18 cellular contexts compared by ENCODE assay signal in genomic region chr12:55610598-55610997, GRCh38. TPM values are rescaled to one million over a fixed set of nuclear protein-coding genes. Genes with fewer than 3 reads are reported as not detected.
DNase-seq lines count a peak whose midpoint lies in the region; ATAC-seq and TF ChIP-seq lines count a peak whose summit lies in the region.
"Had no signal": no experiment of that assay in that cellular context is flagged by ENCODE, and none has a peak within 500 bp of the region (broad histone marks: within the 10 kb centered on the region; RNA-seq: fewer than 3 reads in every experiment).

No MANE protein-coding gene starts in this region.

- H3K36me3 Mint-ChIP-seq in activated T-cell treated with anti-CD3 and anti-CD28 coated beads, Interleukin-2, amount 50 U/mL, for 72 hours (ENCODE audit: insufficient read depth in 2 of 2): peaks cover 6 to 9% of the 10 kb centered on the region in 2 donors
- H3K36me3 Mint-ChIP-seq in stimulated activated effector memory CD8-positive, alpha-beta T cell treated with anti-CD3 and anti-CD28 coated beads, Interleukin-12 subunit alpha, Interleukin-12 subunit beta, amount 100 ng/mL, for 72 hours: no peaks in the 10 kb centered on the region
- H3K36me3 Mint-ChIP-seq: CD14-positive monocyte; CD8-positive, alpha-beta T cell had no signal

- no peak for TF ChIP-seq CTCF in VCaP (conservative IDR thresholded peaks at IDR 0.05)

- DNase-seq in activated CD4-positive, CD25-positive, alpha-beta regulatory T cell treated with anti-CD3 and anti-CD28 coated beads, Interleukin-2, amount 50 U/mL, for 72 hours: no peak
- DNase-seq in activated T-cell treated with anti-CD3 and anti-CD28 coated beads, Interleukin-2, amount 50 U/mL, for 72 hours: no peak
- DNase-seq in activated T-cell treated with anti-CD3 and anti-CD28 coated beads for 4 hours: no peak
- no peak for DNase-seq in stimulated activated effector memory CD8-positive, alpha-beta T cell treated with anti-CD3 and anti-CD28 coated beads, Interleukin-12 subunit alpha, Interleukin-12 subunit beta, amount 100 ng/mL, for 72 hours (ENCODE audit: low spot score in 2 of 2)
- DNase-seq in HK-2 (ENCODE audit: unreplicated experiment): no peak
- DNase-seq: CD8-positive, alpha-beta T cell; COR-L47; DMS153; DMS79 treated with DMSO at 0.1 percent for 48 hours; EL; GM23248 had no signal

- peaks cover 83% of the 10 kb centered on the region for H3K27me3 Mint-ChIP-seq in activated T-cell treated with anti-CD3 and anti-CD28 coated beads, Interleukin-2, amount 50 U/mL, for 72 hours (ENCODE audit: low read depth)

- H3K4me3 Mint-ChIP-seq in activated T-cell treated with anti-CD3 and anti-CD28 coated beads, Interleukin-2, amount 50 U/mL, for 72 hours: peak overlapping the region in 1 of 2 donors; percentile 6
- no peak overlapping the region for H3K4me3 Mint-ChIP-seq in stimulated activated effector memory CD8-positive, alpha-beta T cell treated with anti-CD3 and anti-CD28 coated beads, Interleukin-12 subunit alpha, Interleukin-12 subunit beta, amount 100 ng/mL, for 72 hours
- H3K4me3 Mint-ChIP-seq: CD8-positive, alpha-beta T cell had no signal

- H3K27ac ChIP-seq in VCaP: peak overlapping the region; percentile 72
- H3K27ac ChIP-seq: GM23248 had no signal

- peak overlapping the region; percentile 6 for H3K27ac Mint-ChIP-seq in activated T-cell treated with anti-CD3 and anti-CD28 coated beads, Interleukin-2, amount 50 U/mL, for 72 hours
- no peak overlapping the region for H3K27ac Mint-ChIP-seq in stimulated activated effector memory CD8-positive, alpha-beta T cell treated with anti-CD3 and anti-CD28 coated beads, Interleukin-12 subunit alpha, Interleukin-12 subunit beta, amount 100 ng/mL, for 72 hours
- H3K27ac Mint-ChIP-seq: CD14-positive monocyte; CD8-positive, alpha-beta T cell had no signal

- peak; percentile 21 to 38 for ATAC-seq in activated CD4-positive, CD25-positive, alpha-beta regulatory T cell treated with anti-CD3 and anti-CD28 coated beads, Interleukin-2, amount 50 U/mL, for 24 hours
- peak; percentile 78 to 80 for ATAC-seq in activated T-cell treated with anti-CD3 and anti-CD28 coated beads, Interleukin-2, amount 50 U/mL, for 72 hours (replicated peaks in 1 of 2)
- peak; percentile 60 for ATAC-seq in stimulated activated effector memory CD8-positive, alpha-beta T cell treated with anti-CD3 and anti-CD28 coated beads, Interleukin-12 subunit alpha, Interleukin-12 subunit beta, amount 100 ng/mL, for 72 hours
- no peak for ATAC-seq in GM21526 (IDR thresholded peaks at IDR 0.05; ENCODE audit: low FRiP score, unreplicated experiment)
- ATAC-seq: CD8-positive, alpha-beta T cell; HCT116 had no signal

- H3K4me1 Mint-ChIP-seq in activated T-cell treated with anti-CD3 and anti-CD28 coated beads, Interleukin-2, amount 50 U/mL, for 72 hours (ENCODE audit: low read depth): peaks cover 32% of the 10 kb centered on the region
- no peaks in the 10 kb centered on the region for H3K4me1 Mint-ChIP-seq in stimulated activated effector memory CD8-positive, alpha-beta T cell treated with anti-CD3 and anti-CD28 coated beads, Interleukin-12 subunit alpha, Interleukin-12 subunit beta, amount 100 ng/mL, for 72 hours
- H3K4me1 Mint-ChIP-seq: CD14-positive monocyte had no signal

- H3K9me3 Mint-ChIP-seq in activated T-cell treated with anti-CD3 and anti-CD28 coated beads, Interleukin-2, amount 50 U/mL, for 72 hours: peaks cover 3 to 5% of the 10 kb centered on the region in 2 donors
- no peaks in the 10 kb centered on the region for H3K9me3 Mint-ChIP-seq in stimulated activated effector memory CD8-positive, alpha-beta T cell treated with anti-CD3 and anti-CD28 coated beads, Interleukin-12 subunit alpha, Interleukin-12 subunit beta, amount 100 ng/mL, for 72 hours

RNA-seq across cellular contexts. Expression of gene OR10P1, which starts 26.1 kb away (rescaled TPM):
- total RNA-seq in activated T-cell treated with anti-CD3 and anti-CD28 coated beads, Interleukin-2, amount 50 U/mL, for 72 hours: not detected
- total RNA-seq: A673; CD8-positive, alpha-beta T cell; GM23248; HT1080 had no signal

RNA-seq across cellular contexts. Expression of gene OR2AP1, which starts 38.3 kb away (rescaled TPM):
- not detected for total RNA-seq in activated T-cell treated with anti-CD3 and anti-CD28 coated beads, Interleukin-2, amount 50 U/mL, for 72 hours
- total RNA-seq: A673, GM23248, HT1080 had no signal
